ENCODE assay signal across 8 cellular contexts in genomic region chr3:118882353-118882947, GRCh38.
DNase-seq lines count a peak whose midpoint lies in the region; ATAC-seq and TF ChIP-seq lines count a peak whose summit lies in the region.

No MANE protein-coding gene starts in this region.

- H3K36me3 ChIP-seq in SJSA1 (no peaks in the 10 kb centered on the region), psoas muscle (ENCODE audit: insufficient read depth in 1 of 2, low read depth in 1 of 2) (no peaks in the 10 kb centered on the region)

- no peaks in the 10 kb centered on the region for H3K36me3 Mint-ChIP-seq in glutamatergic neuron (ENCODE audit: unreplicated experiment)

- H3K4me3 Mint-ChIP-seq in glutamatergic neuron (ENCODE audit: unreplicated experiment), result no peak overlapping the region

- DNase-seq in DMS114 treated with DMSO at 0.1 percent for 48 hours (lab: John Stamatoyannopoulos, UW; ENCODE audit: unreplicated experiment), result peak; percentile 34
- peak; percentile 11 for DNase-seq in KG1 (lab: John Stamatoyannopoulos, UW)
- peak; percentile 46 to 53 for DNase-seq in SJSA1 (ENCODE audit: low read depth in 1 of 2, low spot score in 2 of 2)
- peak in 3 of 4 experiments; percentile 17 to 54 (median 52) for DNase-seq in activated naive CD4-positive, alpha-beta T cell (lab: John Stamatoyannopoulos, UW)
- DNase-seq in glutamatergic neuron, result peak; percentile 77
- peak; percentile 23 to 50 for DNase-seq in psoas muscle

- ATAC-seq in GM21367 (IDR thresholded peaks at IDR 0.05; ENCODE audit: unreplicated experiment), result peak; percentile 72
- peak; percentile 65 to 83 (median 74) for ATAC-seq in psoas muscle
- ATAC-seq in GM21526 (IDR thresholded peaks at IDR 0.05; ENCODE audit: low FRiP score, unreplicated experiment), result no peak

- TF ChIP-seq CTCF in glutamatergic neuron (IDR thresholded peaks at IDR 0.05; ENCODE audit: partially characterized antibody, unreplicated experiment), result peak; percentile 91
- peak; percentile 81 for TF ChIP-seq CTCF in psoas muscle (IDR thresholded peaks at IDR 0.05)

- WGBS in psoas muscle, 3 donors, result 61 to 74% (median 62%) methylated on average over 3 of the region's 3 CpGs

- H3K4me1 Mint-ChIP-seq in glutamatergic neuron (ENCODE audit: low read depth, unreplicated experiment), result peaks cover 2% of the 10 kb centered on the region

- no peaks in the 10 kb centered on the region for H3K27me3 Mint-ChIP-seq in glutamatergic neuron (ENCODE audit: unreplicated experiment)

- H3K9me3 ChIP-seq in SJSA1 (replicated peaks), result no peaks in the 10 kb centered on the region
- no peaks in the 10 kb centered on the region for H3K9me3 ChIP-seq in psoas muscle

- intact Hi-C loops in psoas muscle (cut with DNase I), result loop anchor here (1.0 to 10.0 kb wide), 3 partner anchors 155 to 352 kb away; no protein-coding TSS in a partner anchor

- H3K4me3 ChIP-seq in SJSA1 (no peak overlapping the region), psoas muscle (no peak overlapping the region)

- H3K27ac ChIP-seq in SJSA1 (no peak overlapping the region), psoas muscle (no peak overlapping the region)

- no peaks in the 10 kb centered on the region for H3K4me1 ChIP-seq in SJSA1 (replicated peaks)
- no peaks in the 10 kb centered on the region for H3K4me1 ChIP-seq in psoas muscle

- no peaks in the 10 kb centered on the region for H3K9me3 Mint-ChIP-seq in glutamatergic neuron (ENCODE audit: unreplicated experiment)

- H3K27me3 ChIP-seq in SJSA1 (replicated peaks) (no peaks in the 10 kb centered on the region), psoas muscle (ENCODE audit: insufficient read depth in 3 of 3, low read length in 2 of 3) (peaks cover 0 to 4% (median 2%) of the 10 kb centered on the region in 3 donors)

- H3K27ac Mint-ChIP-seq in glutamatergic neuron (ENCODE audit: unreplicated experiment), result no peak overlapping the region

Comparison
In these comparisons a context has a peak if more than half of its experiments do, and no peak if none do; other contexts are left out.
1. DNase-seq: peak in every context shown above with its lines; median percentile 77 in glutamatergic neuron; 52 in activated naive CD4-positive, alpha-beta T cell; 50 in SJSA1; 36 in psoas muscle; 34 in DMS114 treated with DMSO at 0.1 percent for 48 hours; 11 in KG1.